ENCODE assay signal across 8 cellular contexts in genomic region chr1:228478912-228479665, GRCh38. TPM values are rescaled to one million over a fixed set of nuclear protein-coding genes. Genes with fewer than 3 reads are reported as not detected.
DNase-seq lines count a peak whose midpoint lies in the region; ATAC-seq lines count a peak whose summit lies in the region.

No MANE protein-coding gene starts in this region.

- H3K4me3 ChIP-seq in SJCRH30: no peak overlapping the region

- H3K27me3 ChIP-seq in SJCRH30: peaks cover 4% of the 10 kb centered on the region; the same call in 1 of the 2 replicates

- peak; percentile 42 for DNase-seq in GDM1 (lab: John Stamatoyannopoulos, UW)
- DNase-seq in SJCRH30: peak; percentile 35 to 38
- peak; percentile 7 for DNase-seq in left kidney (ENCODE audit: low read depth, low spot score)
- DNase-seq in NCI-H187 (lab: John Stamatoyannopoulos, UW): no peak
- DNase-seq in stimulated activated CD4-positive, alpha-beta T cell treated with anti-CD3 and anti-CD28 coated beads, Interleukin-2, amount 100 ng/mL, for 24 hours: no peak
- DNase-seq in NCI-H2029 treated with DMSO at 0.1 percent for 48 hours (lab: John Stamatoyannopoulos, UW): no peak
- DNase-seq in HK-2 (ENCODE audit: unreplicated experiment): no peak

- no peaks in the 10 kb centered on the region for H3K9me3 ChIP-seq in SJCRH30 (replicated peaks)

- H3K27ac ChIP-seq in SJCRH30: no peak overlapping the region

- ATAC-seq in GM21576 (IDR thresholded peaks at IDR 0.05; ENCODE audit: unreplicated experiment): peak; percentile 59

- H3K36me3 ChIP-seq in SJCRH30: no peaks in the 10 kb centered on the region

- peaks cover 5% of the 10 kb centered on the region for H3K4me1 ChIP-seq in SJCRH30

RNA-seq across cellular contexts. Expression of gene RNF187, which starts 8.1 kb away (rescaled TPM):
- 65.0 and 77.0 TPM in 2 replicates for total RNA-seq in SJCRH30 (2014; rRNA removed; shearing (Covaris generic))

Comparison
In these comparisons a context has a peak if more than half of its experiments do, and no peak if none do; other contexts are left out.
1. DNase-seq: peak in GDM1 (single experiment), SJCRH30 (2 of 2) and left kidney (single experiment); none in NCI-H187 (0 of 2), stimulated activated CD4-positive, alpha-beta T cell treated with anti-CD3 and anti-CD28 coated beads, Interleukin-2, amount 100 ng/mL, for 24 hours (0 of 2), NCI-H2029 treated with DMSO at 0.1 percent for 48 hours (single experiment) and HK-2 (single experiment).